Comparison of ENCODE assay signal across 9 cellular contexts in genomic region chr19:34642241-34642640, GRCh38.
"Had no signal": no experiment of that assay in that cellular context is flagged by ENCODE, and none has a peak within 500 bp of the region (broad histone marks: within the 10 kb centered on the region; RNA-seq: fewer than 3 reads in every experiment).

No MANE protein-coding gene starts in this region.

- ATAC-seq: GM23338, HCT116 had no signal

- H3K4me1 ChIP-seq: HAP-1 had no signal

- H3K9me3 ChIP-seq: HAP-1 had no signal

- H3K4me2 ChIP-seq: GM23338 had no signal

- H3K27ac ChIP-seq: GM23248 had no signal

- H3K9ac ChIP-seq: GM23248 had no signal

- H2AFZ ChIP-seq: GM23248, GM23338 had no signal

- DNase-seq: GM23248, GOT3, H7, H9, HCEC 1CT, HFFc6 had no signal

- H3K4me3 ChIP-seq: GM23248, GM23338, HAP-1 had no signal

- H3K36me3 ChIP-seq: HAP-1 had no signal
